ENCODE assay signal across 8 cellular contexts in the genomic region with DNA sequence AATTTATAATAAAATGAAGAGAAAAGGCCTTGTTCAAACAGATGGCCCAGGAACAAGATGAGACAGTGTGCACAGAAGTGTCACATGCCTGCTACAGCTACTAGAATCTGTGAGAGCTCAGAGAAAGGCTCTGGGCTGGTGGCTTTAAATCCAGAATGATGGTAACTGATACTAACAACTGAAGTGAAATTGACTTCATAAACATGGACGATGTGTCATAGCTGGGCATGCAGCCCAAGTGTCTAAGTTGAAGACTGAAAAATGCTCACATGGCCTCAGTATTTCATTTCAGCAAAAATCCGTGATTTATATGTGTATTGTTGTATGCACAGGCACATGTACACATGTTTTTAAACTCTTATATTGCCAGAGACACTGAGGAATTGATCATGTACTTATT.
DNase-seq lines count a peak whose midpoint lies in the region; ATAC-seq and TF ChIP-seq lines count a peak whose summit lies in the region.

No MANE protein-coding gene starts in this region.

- DNase-seq in ELR (ENCODE audit: low read depth) (peak; percentile 92), OCI-M1 (lab: John Stamatoyannopoulos, UW) (peak; percentile 52), fibroblast of mammary gland (ENCODE audit: low read depth) (peak; percentile 97), pulmonary artery endothelial cell (ENCODE audit: low read depth, low spot score) (peak; percentile 80), activated gamma-delta T cell treated with Interleukin-2 at 50 U/mL for 16 hours (no peak), T-helper 17 cell (no peak)

- H3K4me3 Mint-ChIP-seq in T-helper 17 cell, result no peak overlapping the region

- peaks cover 2% of the 10 kb centered on the region for H3K36me3 Mint-ChIP-seq in T-helper 17 cell (ENCODE audit: low read depth)

- no peak for TF ChIP-seq CTCF in fibroblast of mammary gland (conservative IDR thresholded peaks at IDR 0.05; ENCODE audit: control insufficient read depth, insufficient read depth, low read depth, low read length)

- H3K9me3 ChIP-seq in T-helper 17 cell (ENCODE audit: control insufficient read depth, low read length, poor library complexity, severe bottlenecking), result no peaks in the 10 kb centered on the region

- ATAC-seq in T-helper 17 cell, result no peak
- no peak for ATAC-seq in GM19328 (IDR thresholded peaks at IDR 0.05; ENCODE audit: unreplicated experiment)
- no peak for ATAC-seq in HG03139 (IDR thresholded peaks at IDR 0.05; ENCODE audit: unreplicated experiment)

- H3K4me1 Mint-ChIP-seq in T-helper 17 cell, result no peaks in the 10 kb centered on the region

- H3K27ac Mint-ChIP-seq in T-helper 17 cell, result no peak overlapping the region

- no peak overlapping the region for H3K4me3 ChIP-seq in fibroblast of mammary gland (ENCODE audit: control insufficient read depth, low read depth, low read length)

- H3K27me3 Mint-ChIP-seq in T-helper 17 cell, result peaks cover 6% of the 10 kb centered on the region

Comparison
In these comparisons a context has a peak if more than half of its experiments do, and no peak if none do; other contexts are left out.
1. DNase-seq: peak in ELR (single experiment), OCI-M1 (single experiment), fibroblast of mammary gland (single experiment) and pulmonary artery endothelial cell (single experiment); none in activated gamma-delta T cell treated with Interleukin-2 at 50 U/mL for 16 hours (single experiment) and T-helper 17 cell (0 of 3).